ENCODE assay signal across 24 cellular contexts in genomic region chr18:33916200-33916599, GRCh38.
DNase-seq lines count a peak whose midpoint lies in the region; ATAC-seq, FAIRE-seq and TF ChIP-seq lines count a peak whose summit lies in the region.
"Had no signal": no experiment of that assay in that cellular context is flagged by ENCODE, and none has a peak within 500 bp of the region (broad histone marks: within the 10 kb centered on the region; RNA-seq: fewer than 3 reads in every experiment).

No MANE protein-coding gene starts in this region.

- no peak overlapping the region for H3K27ac ChIP-seq in SK-N-SH (ENCODE audit: low read depth in 2 of 2, low read length in 1 of 2)
- H3K27ac ChIP-seq in H1 (ENCODE audit: low read depth, low read length): no peak overlapping the region
- no peak overlapping the region for H3K27ac ChIP-seq in testis
- H3K27ac ChIP-seq in CD8-positive, alpha-beta memory T cell (ENCODE audit: low read depth, low read length): no peak overlapping the region
- H3K27ac ChIP-seq: heart right ventricle, sigmoid colon, vagina had no signal

- H2BK15ac ChIP-seq in H1 (ENCODE audit: low read length): no peak overlapping the region

- CTCF ChIA-PET in SK-N-SH (lab: Yijun Ruan, JAX): no interaction called here
- CTCF ChIA-PET in H1 (lab: Charles Lee; ENCODE audit: partially characterized antibody): interaction anchor here (0.6 to 1.6 kb wide), 5 partner anchors 14 to 209 kb away, joined by 3 to 6 read pairs (median 3); no protein-coding TSS in a partner anchor
- CTCF ChIA-PET in activated CD4-positive, alpha-beta memory T cell treated with anti-CD3 and anti-CD28 coated beads for 36 hours (lab: Charles Lee): no interaction called here
- CTCF ChIA-PET in CD8-positive, alpha-beta memory T cell (lab: Charles Lee): no interaction called here

- no peak overlapping the region for H2BK20ac ChIP-seq in H1 (ENCODE audit: low read length)

- no peak for TF ChIP-seq POLR2A in NB4 (IDR thresholded peaks at IDR 0.05; ENCODE audit: extremely low read depth, insufficient read length)
- TF ChIP-seq POLR2A in H1 (IDR thresholded peaks at IDR 0.05; ENCODE audit: control extremely low read depth in 1 of 2, low read depth in 2 of 2, low read length in 2 of 2): no peak
- no peak for TF ChIP-seq POLR2A in testis (IDR thresholded peaks at IDR 0.05)

- no peaks in the 10 kb centered on the region for H3K27me3 Mint-ChIP-seq in type B pancreatic cell
- no peaks in the 10 kb centered on the region for H3K27me3 Mint-ChIP-seq in activated CD4-positive, alpha-beta memory T cell treated with anti-CD3 and anti-CD28 coated beads for 36 hours
- no peaks in the 10 kb centered on the region for H3K27me3 Mint-ChIP-seq in CD8-positive, alpha-beta memory T cell

- H3K4me3 Mint-ChIP-seq in type B pancreatic cell: no peak overlapping the region
- no peak overlapping the region for H3K4me3 Mint-ChIP-seq in activated CD4-positive, alpha-beta memory T cell treated with anti-CD3 and anti-CD28 coated beads for 36 hours
- H3K4me3 Mint-ChIP-seq in CD8-positive, alpha-beta memory T cell: no peak overlapping the region
- H3K4me3 Mint-ChIP-seq: activated T-cell treated with anti-CD3 and anti-CD28 coated beads, Interleukin-2, amount 50 U/mL, for 4 hours; immature natural killer cell; nephron progenitor cell had no signal

- H4K5ac ChIP-seq in H1 (ENCODE audit: insufficient read length, low read depth, low read length): no peak overlapping the region

- no peak overlapping the region for H3K56ac ChIP-seq in H1 (replicated peaks; ENCODE audit: insufficient read length, low read depth, low read length)

- H3K4me3 ChIP-seq in SK-N-SH (ENCODE audit: low read depth in 2 of 2, low read length in 1 of 2): no peak overlapping the region
- no peak overlapping the region for H3K4me3 ChIP-seq in NB4 (ENCODE audit: low read depth, low read length)
- no peak overlapping the region for H3K4me3 ChIP-seq in H1 (ENCODE audit: extremely low read depth in 1 of 4, insufficient read depth in 2 of 4, low read depth in 3 of 4, low read length in 4 of 4)
- no peak overlapping the region for H3K4me3 ChIP-seq in testis
- no peak overlapping the region for H3K4me3 ChIP-seq in CD8-positive, alpha-beta memory T cell (ENCODE audit: low read length)
- H3K4me3 ChIP-seq: GM12878, heart right ventricle, mucosa of descending colon, sigmoid colon, vagina had no signal

- no peaks in the 10 kb centered on the region for H3K27me3 ChIP-seq in SK-N-SH (ENCODE audit: insufficient read depth)
- no peaks in the 10 kb centered on the region for H3K27me3 ChIP-seq in H1 (replicated peaks in 1 of 4; ENCODE audit: control insufficient read depth in 3 of 4, extremely low read depth in 1 of 4, insufficient read depth in 3 of 4, low read length in 3 of 4)
- H3K27me3 ChIP-seq in testis: no peaks in the 10 kb centered on the region
- H3K27me3 ChIP-seq in CD8-positive, alpha-beta memory T cell (ENCODE audit: insufficient read depth, low read length, poor library complexity, severe bottlenecking): no peaks in the 10 kb centered on the region
- H3K27me3 ChIP-seq: heart right ventricle, sigmoid colon, vagina had no signal

- no peak overlapping the region for H3K27ac Mint-ChIP-seq in type B pancreatic cell
- no peak overlapping the region for H3K27ac Mint-ChIP-seq in activated CD4-positive, alpha-beta memory T cell treated with anti-CD3 and anti-CD28 coated beads for 36 hours
- no peak overlapping the region for H3K27ac Mint-ChIP-seq in CD8-positive, alpha-beta memory T cell
- H3K27ac Mint-ChIP-seq: immature natural killer cell, nephron progenitor cell had no signal

- no peak overlapping the region for H4K8ac ChIP-seq in H1 (ENCODE audit: extremely low read depth, insufficient read depth, low read length)

- no peaks in the 10 kb centered on the region for H3K9me2 ChIP-seq in SK-N-SH

- no peak overlapping the region for H3K4ac ChIP-seq in H1 (replicated peaks; ENCODE audit: insufficient read length, low read depth, low read length)

- H3K36me3 ChIP-seq in SK-N-SH (replicated peaks in 1 of 2; ENCODE audit: control insufficient read depth in 1 of 2, insufficient read depth in 2 of 2, low read length in 1 of 2) (no peaks in the 10 kb centered on the region), H1 (ENCODE audit: control insufficient read depth in 2 of 4, insufficient read depth in 4 of 4, low read length in 3 of 4) (no peaks in the 10 kb centered on the region), testis (ENCODE audit: low read depth, missing control alignments) (no peaks in the 10 kb centered on the region)
- no peaks in the 10 kb centered on the region for H3K36me3 ChIP-seq in CD8-positive, alpha-beta memory T cell (ENCODE audit: insufficient read depth, low read length)
- H3K36me3 ChIP-seq: heart right ventricle, sigmoid colon, vagina had no signal

- POLR2A ChIA-PET in SK-N-SH (lab: Yijun Ruan, JAX) (no interaction called here), H1 (lab: Charles Lee; ENCODE audit: partially characterized antibody) (no interaction called here)
- POLR2A ChIA-PET in activated CD4-positive, alpha-beta memory T cell treated with anti-CD3 and anti-CD28 coated beads for 36 hours (lab: Charles Lee): no interaction called here
- POLR2A ChIA-PET in CD8-positive, alpha-beta memory T cell (lab: Charles Lee): no interaction called here

- H3K23ac ChIP-seq in H1 (ENCODE audit: insufficient read length): no peak overlapping the region

- TF ChIP-seq RAD21 in SK-N-SH (IDR thresholded peaks at IDR 0.05; ENCODE audit: low read length) (peak; percentile 44), H1 (IDR thresholded peaks at IDR 0.05 in 1 of 2, conservative IDR thresholded peaks at IDR 0.05 in 1 of 2; ENCODE audit: low read depth in 2 of 2, low read length in 2 of 2) (peak; percentile 52 to 58)

- H3K18ac ChIP-seq in H1 (ENCODE audit: extremely low read depth, low read length): no peak overlapping the region

- H3K79me2 ChIP-seq in SK-N-SH (ENCODE audit: insufficient read depth) (no peaks in the 10 kb centered on the region), H1 (ENCODE audit: control insufficient read depth in 1 of 2, insufficient read depth in 2 of 2, low read length in 2 of 2) (no peaks in the 10 kb centered on the region)

- no peak overlapping the region for H4K91ac ChIP-seq in H1 (replicated peaks; ENCODE audit: insufficient read length, low read length)

- H3K36me3 Mint-ChIP-seq in type B pancreatic cell: no peaks in the 10 kb centered on the region
- H3K36me3 Mint-ChIP-seq in activated CD4-positive, alpha-beta memory T cell treated with anti-CD3 and anti-CD28 coated beads for 36 hours: no peaks in the 10 kb centered on the region
- H3K36me3 Mint-ChIP-seq in CD8-positive, alpha-beta memory T cell: no peaks in the 10 kb centered on the region
- H3K36me3 Mint-ChIP-seq: immature natural killer cell had no signal

- H3K9me3 Mint-ChIP-seq in type B pancreatic cell: no peaks in the 10 kb centered on the region
- H3K9me3 Mint-ChIP-seq in activated CD4-positive, alpha-beta memory T cell treated with anti-CD3 and anti-CD28 coated beads for 36 hours: peaks cover 2% of the 10 kb centered on the region
- peaks cover 2 to 20% (median 8%) of the 10 kb centered on the region in 5 donors for H3K9me3 Mint-ChIP-seq in CD8-positive, alpha-beta memory T cell
- H3K9me3 Mint-ChIP-seq: nephron progenitor cell had no signal

- TF ChIP-seq CTCF in SK-N-SH (IDR thresholded peaks at IDR 0.05) (no peak; the same call in 1 of the 2 replicates), NB4 (IDR thresholded peaks at IDR 0.05; ENCODE audit: low read depth, low read length) (peak; percentile 4), H1 (IDR thresholded peaks at IDR 0.05; ENCODE audit: control extremely low read depth in 1 of 3, insufficient read depth in 1 of 3, low read depth in 1 of 3, low read length in 3 of 3) (peak; percentile 16 to 44 (median 34); a peak in 3 of 4 replicates), type B pancreatic cell (conservative IDR thresholded peaks at IDR 0.05) (peak; percentile 44), testis (IDR thresholded peaks at IDR 0.05) (no peak)

- 0 out of 2 replicates have a peak, but pooled peaks cover 1% of the 10 kb centered on the region for H3K23me2 ChIP-seq in H1 (ENCODE audit: low read depth, low read length)

- no peak overlapping the region for H3K9ac ChIP-seq in SK-N-SH
- no peak overlapping the region for H3K9ac ChIP-seq in H1 (replicated peaks in 1 of 4; ENCODE audit: extremely low read depth in 1 of 4, low read depth in 3 of 4, low read length in 3 of 4)

- no peak for ATAC-seq in SK-N-SH treated with all-trans-retinoic acid at 6 μM for 48 hours
- ATAC-seq: activated T-cell treated with anti-CD3 and anti-CD28 coated beads, Interleukin-2, amount 50 U/mL, for 4 hours; GM12878; heart right ventricle; mucosa of descending colon had no signal

- H3K4me1 Mint-ChIP-seq in type B pancreatic cell (ENCODE audit: unreplicated experiment): no peaks in the 10 kb centered on the region
- H3K4me1 Mint-ChIP-seq in activated CD4-positive, alpha-beta memory T cell treated with anti-CD3 and anti-CD28 coated beads for 36 hours (ENCODE audit: low read depth): no peaks in the 10 kb centered on the region
- H3K4me1 Mint-ChIP-seq in CD8-positive, alpha-beta memory T cell: no peaks in the 10 kb centered on the region
- H3K4me1 Mint-ChIP-seq: immature natural killer cell had no signal

- no peak overlapping the region for H2BK12ac ChIP-seq in H1 (ENCODE audit: low read depth, low read length)

- H3K4me1 ChIP-seq in SK-N-SH (ENCODE audit: control insufficient read depth in 1 of 2, insufficient read depth in 2 of 2, low read depth in 1 of 2, low read length in 1 of 2) (no peaks in the 10 kb centered on the region; a peak in 2 of 4 replicates), H1 (replicated peaks in 1 of 4; ENCODE audit: control insufficient read depth in 3 of 4, insufficient read depth in 4 of 4, low read length in 3 of 4) (no peaks in the 10 kb centered on the region), testis (no peaks in the 10 kb centered on the region)
- no peaks in the 10 kb centered on the region for H3K4me1 ChIP-seq in CD8-positive, alpha-beta memory T cell (ENCODE audit: insufficient read depth, low read length)
- H3K4me1 ChIP-seq: heart right ventricle, sigmoid colon, vagina had no signal

- H2BK120ac ChIP-seq in H1 (replicated peaks; ENCODE audit: low read depth, low read length): no peak overlapping the region

- no peak overlapping the region for H2BK5ac ChIP-seq in H1 (ENCODE audit: low read depth, low read length)

- no peak overlapping the region for H2AFZ ChIP-seq in SK-N-SH (ENCODE audit: low read depth)
- no peak overlapping the region for H2AFZ ChIP-seq in H1 (ENCODE audit: low read length)

- H3K79me1 ChIP-seq in H1 (ENCODE audit: low read depth, low read length): no peaks in the 10 kb centered on the region

- H3K14ac ChIP-seq in H1 (ENCODE audit: insufficient read length): no peak overlapping the region

- no peak overlapping the region for H2AK5ac ChIP-seq in H1 (ENCODE audit: low read depth, low read length)

- TF ChIP-seq EP300 in SK-N-SH (IDR thresholded peaks at IDR 0.05; ENCODE audit: borderline replicate concordance in 1 of 2, low read depth in 1 of 2, low read length in 1 of 2) (no peak), H1 (IDR thresholded peaks at IDR 0.05; ENCODE audit: borderline replicate concordance in 1 of 2, low read depth in 2 of 2, low read length in 2 of 2) (no peak)

- intact Hi-C loops in testis (cut with DNase I; ENCODE audit: low total_unique reads): no loop called here
- intact Hi-C loops in activated CD4-positive, alpha-beta memory T cell treated with anti-CD3 and anti-CD28 coated beads for 36 hours (cut with micrococcal nuclease): no loop called here

- no peak for DNase-seq in SK-N-SH
- DNase-seq in NB4 (ENCODE audit: low read depth): no peak
- DNase-seq in H1 (ENCODE audit: low read depth in 1 of 2, low spot score in 2 of 2): peak in 1 of 2 experiments; percentile 1
- no peak for DNase-seq in type B pancreatic cell (ENCODE audit: extremely low spot score, unreplicated experiment)
- DNase-seq in testis: no peak
- DNase-seq in activated CD4-positive, alpha-beta memory T cell treated with anti-CD3 and anti-CD28 coated beads for 36 hours: no peak
- no peak for DNase-seq in CD8-positive, alpha-beta memory T cell
- DNase-seq: activated CD4-positive, alpha-beta T cell treated with anti-CD3 and anti-CD28 coated beads for 1 hour; activated naive CD4-positive, alpha-beta T cell treated with Interleukin-2 at 50 U/mL for 16 hours; activated T-cell treated with anti-CD3 and anti-CD28 coated beads, Interleukin-2, amount 50 U/mL, for 4 hours; C1 segment of cervical spinal cord; dermis blood vessel endothelial cell; heart right ventricle; immature natural killer cell; mucosa of descending colon; NCI-H1092; NCI-H2107; NCI-H510A treated with DMSO at 0.1 percent for 48 hours; nephron progenitor cell; sigmoid colon had no signal

- no peak overlapping the region for H3K4me2 ChIP-seq in SK-N-SH
- no peak overlapping the region for H3K4me2 ChIP-seq in H1 (ENCODE audit: insufficient read depth in 1 of 2, low read depth in 2 of 2, low read length in 2 of 2)

- FAIRE-seq in H1 (lab: Jason Lieb, UNC): no peak
- FAIRE-seq: endothelial cell of umbilical vein, GM12878 had no signal

- 71% methylated on average over 4 of the region's 4 CpGs for WGBS in SK-N-SH (ENCODE audit: low lambda C conversion rate)
- WGBS in H1 (ENCODE audit: extremely low coverage in 1 of 2, insufficient coverage in 1 of 2, insufficient read length in 1 of 2, insufficient replicate concordance in 2 of 2, low coverage in 1 of 2, low lambda C conversion rate in 2 of 2, missing lambda C conversion rate in 1 of 2), 2 experiments: 71% methylated on average over 4 of the region's 4 CpGs; no CpG with 5 or more reads in 1 of the 2 experiments
- 79 to 89% methylated on average over 4 of the region's 4 CpGs for WGBS in testis, 2 donors

- H3F3A ChIP-seq in SK-N-SH (replicated peaks; ENCODE audit: insufficient read depth): no peaks in the 10 kb centered on the region

- H3K9me3 ChIP-seq in SK-N-SH: no peaks in the 10 kb centered on the region
- H3K9me3 ChIP-seq in H1 (ENCODE audit: insufficient read depth in 2 of 2, low read depth in 1 of 2, low read length in 1 of 2): no peaks in the 10 kb centered on the region
- no peaks in the 10 kb centered on the region for H3K9me3 ChIP-seq in testis
- H3K9me3 ChIP-seq in CD8-positive, alpha-beta memory T cell (ENCODE audit: low read length): no peaks in the 10 kb centered on the region
- H3K9me3 ChIP-seq: heart right ventricle, mucosa of descending colon, sigmoid colon, vagina had no signal

- H4K20me1 ChIP-seq in SK-N-SH (ENCODE audit: insufficient read depth) (no peaks in the 10 kb centered on the region), H1 (replicated peaks in 1 of 2; ENCODE audit: control insufficient read depth in 1 of 2, insufficient read depth in 2 of 2, low read length in 2 of 2) (no peaks in the 10 kb centered on the region)

Comparison
In these comparisons a context has a peak if more than half of its experiments do, and no peak if none do; other contexts are left out.
1. CTCF ChIP-seq: peak in NB4 (single experiment), H1 (3 of 3) and type B pancreatic cell (single experiment); none in SK-N-SH (single experiment) and testis (0 of 3).
2. Of the 17 proteins assayed by ChIP-seq in both H1 and SK-N-SH: peak only in H1: CTCF; only in SK-N-SH: none; in both: RAD21; in neither: 15.